Comparison of ENCODE assay signal across 34 cellular contexts in the genomic region with DNA sequence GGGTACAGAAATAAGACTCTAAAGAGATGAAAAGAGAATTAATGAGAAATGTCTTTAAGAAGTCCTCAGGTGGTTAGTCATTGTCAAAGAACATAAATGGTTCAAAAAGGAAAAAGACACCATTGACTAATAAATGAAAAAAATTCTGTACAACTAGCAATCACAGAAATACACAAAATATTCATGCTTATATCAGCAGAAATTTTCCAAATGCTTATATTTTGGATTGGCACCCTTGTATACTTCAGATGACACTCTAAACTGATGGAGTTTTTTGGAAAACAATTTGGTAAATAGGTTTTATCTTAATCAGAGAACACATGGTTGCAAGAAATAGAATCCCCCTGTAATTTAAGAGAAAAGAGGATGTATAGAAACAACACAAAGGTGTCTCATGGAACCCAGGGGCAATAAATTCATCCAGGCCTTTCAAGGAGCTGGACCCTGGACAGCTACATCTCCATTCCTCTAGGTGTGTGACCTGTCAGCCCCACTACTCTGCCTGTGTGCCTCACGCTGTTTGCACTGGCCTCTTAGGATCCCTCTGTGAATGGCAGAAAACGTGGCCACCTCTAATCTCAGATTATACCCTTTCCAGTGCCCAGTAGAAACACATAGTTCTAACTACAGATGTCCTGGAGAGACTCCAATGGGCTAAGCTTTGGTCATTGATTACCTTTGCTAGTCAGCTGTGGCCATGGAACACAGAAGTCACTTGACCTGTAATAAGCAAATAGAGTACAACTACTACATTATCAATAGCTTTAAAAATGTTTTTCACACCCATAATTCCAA.
"Had no signal": no experiment of that assay in that cellular context is flagged by ENCODE, and none has a peak within 500 bp of the region (broad histone marks: within the 10 kb centered on the region; RNA-seq: fewer than 3 reads in every experiment).

No MANE protein-coding gene starts in this region.

- H3K4me2 ChIP-seq: PC-9 had no signal

- ATAC-seq: activated naive CD4-positive, alpha-beta T cell treated with anti-CD3 and anti-CD28 coated beads, Interleukin-2, amount 50 U/mL, for 72 hours; activated T-cell treated with anti-CD3 and anti-CD28 coated beads, Interleukin-2, amount 50 U/mL, for 4 hours had no signal

- H3K4me3 Mint-ChIP-seq: activated B cell treated with CpG ODN at 0.5 μM for 24 hours; activated CD4-positive, alpha-beta memory T cell treated with anti-CD3 and anti-CD28 coated beads for 36 hours; activated naive CD4-positive, alpha-beta T cell treated with anti-CD3 and anti-CD28 coated beads for 36 hours; activated T-cell treated with anti-CD3 and anti-CD28 coated beads, Interleukin-2, amount 50 U/mL, for 4 hours; activated T-helper 1 cell treated with anti-CD3 and anti-CD28 coated beads, Interleukin-12 subunit alpha, Interleukin-12 subunit beta, Interleukin-2, Interleukin-4 antibody, amounts not matched to agents 30 ng/mL and 10 ng/mL and 1 ng/mL, durations not matched to agents 14 hours and 24 hours and 36 hours had no signal

- H3K36me3 ChIP-seq: adrenal gland, MG63 had no signal

- H3K27me3 Mint-ChIP-seq: activated B cell treated with CpG ODN at 0.5 μM for 24 hours, brain had no signal

- H3K9me3 Mint-ChIP-seq: activated B cell treated with CpG ODN at 0.5 μM for 24 hours; activated CD4-positive, alpha-beta memory T cell treated with anti-CD3 and anti-CD28 coated beads for 36 hours; activated naive CD4-positive, alpha-beta T cell treated with anti-CD3 and anti-CD28 coated beads for 36 hours; activated naive CD4-positive, alpha-beta T cell treated with anti-CD3 and anti-CD28 coated beads, Interleukin-2, amount 50 U/mL, for 72 hours; activated T-cell treated with anti-CD3 and anti-CD28 coated beads, Interleukin-2, amount 50 U/mL, for 4 hours; activated T-helper 1 cell treated with anti-CD3 and anti-CD28 coated beads, Interleukin-12 subunit alpha, Interleukin-12 subunit beta, Interleukin-2, Interleukin-4 antibody, amounts not matched to agents 30 ng/mL and 10 ng/mL and 1 ng/mL, durations not matched to agents 14 hours and 24 hours and 36 hours; brain had no signal

- H3K27me3 ChIP-seq: adrenal gland had no signal

- H3K9me3 ChIP-seq: adrenal gland, MG63 had no signal

- H3K4me3 ChIP-seq: adrenal gland, MG63, PC-9 had no signal

- DNase-seq: activated B cell treated with CpG ODN at 0.5 μM for 24 hours; activated CD4-positive, alpha-beta memory T cell treated with anti-CD3 and anti-CD28 coated beads for 36 hours; activated CD4-positive, alpha-beta T cell treated with anti-CD3 and anti-CD28 coated beads for 4 hours; activated CD4-positive, alpha-beta T cell treated with anti-CD3 and anti-CD28 coated beads, Interleukin-2, amount 50 U/mL, for 1 hour; activated CD4-positive, CD25-positive, alpha-beta regulatory T cell treated with anti-CD3 and anti-CD28 coated beads, Interleukin-2, amount 50 U/mL, for 72 hours; activated CD8-positive, alpha-beta memory T cell treated with anti-CD3 and anti-CD28 coated beads, Interleukin-2, amount 50 U/mL, for 4 hours; activated gamma-delta T cell treated with Interleukin-2 at 50 U/mL for 16 hours; activated naive CD4-positive, alpha-beta T cell treated with anti-CD3 and anti-CD28 coated beads for 36 hours; activated T-cell treated with anti-CD3 and anti-CD28 coated beads for 4 hours; activated T-cell treated with anti-CD3 and anti-CD28 coated beads, Interleukin-2, amount 50 U/mL, for 4 hours; adrenal gland; caudate nucleus; Karpas-422; KBM-7; MG63; MV-4-11; NCI-H1092; NCI-H1417 treated with DMSO at 0.1 percent for 48 hours; NCI-H1930; NCI-H2081 treated with DMSO at 0.1 percent for 48 hours; NCI-H345; NCI-H524 treated with DMSO at 0.1 percent for 48 hours; NCI-H748 treated with DMSO at 0.1 percent for 48 hours; NK-92 treated with Interleukin-12 subunit alpha and Interleukin-12 subunit beta, amount 100 ng/mL, for 24 hours; PC-9; Right ventricle myocardium superior; SW 1271; T-helper 1 cell; T-helper 2 cell; T-helper 9 cell had no signal

- H2AFZ ChIP-seq: PC-9 had no signal

- H3K27ac Mint-ChIP-seq: activated B cell treated with CpG ODN at 0.5 μM for 24 hours; activated CD4-positive, alpha-beta memory T cell treated with anti-CD3 and anti-CD28 coated beads for 36 hours; activated naive CD4-positive, alpha-beta T cell treated with anti-CD3 and anti-CD28 coated beads for 36 hours; activated naive CD4-positive, alpha-beta T cell treated with anti-CD3 and anti-CD28 coated beads, Interleukin-2, amount 50 U/mL, for 72 hours; activated T-helper 1 cell treated with anti-CD3 and anti-CD28 coated beads, Interleukin-12 subunit alpha, Interleukin-12 subunit beta, Interleukin-2, Interleukin-4 antibody, amounts not matched to agents 30 ng/mL and 10 ng/mL and 1 ng/mL, durations not matched to agents 14 hours and 24 hours and 36 hours had no signal

- H3K27ac ChIP-seq: adrenal gland, PC-9, VCaP had no signal

- H3K36me3 Mint-ChIP-seq: activated CD4-positive, alpha-beta memory T cell treated with anti-CD3 and anti-CD28 coated beads for 36 hours; activated naive CD4-positive, alpha-beta T cell treated with anti-CD3 and anti-CD28 coated beads, Interleukin-2, amount 50 U/mL, for 72 hours had no signal
